1 cellular context compared by ENCODE assay signal in genomic region chr16:86809458-86809955, GRCh38.
A peak's percentile ranks its signal among the peaks of the same experiment; 100 is the strongest.
TF ChIP-seq lines count a peak whose summit lies in the region.

No MANE protein-coding gene starts in this region.

TF ChIP-seq in IMR-90, 13 proteins besides CTCF, POLR2A, EP300 and RAD21 (continued from another document):
- TF ChIP-seq MXI1 (IDR thresholded peaks at IDR 0.05; ENCODE audit: borderline replicate concordance, low read depth, low read length) = no peak
- TF ChIP-seq BHLHE40 (IDR thresholded peaks at IDR 0.05; ENCODE audit: low read depth, low read length) = peak; percentile 79
- TF ChIP-seq USF2 (IDR thresholded peaks at IDR 0.05; ENCODE audit: low read depth, low read length) = no peak
- TF ChIP-seq MAZ (IDR thresholded peaks at IDR 0.05; ENCODE audit: borderline replicate concordance, low read depth, low read length) = no peak
- peak; percentile 36 for TF ChIP-seq RCOR1 (IDR thresholded peaks at IDR 0.05; ENCODE audit: insufficient replicate concordance, low read length)
